Comparison of ENCODE assay signal across 8 cellular contexts in the genomic region with DNA sequence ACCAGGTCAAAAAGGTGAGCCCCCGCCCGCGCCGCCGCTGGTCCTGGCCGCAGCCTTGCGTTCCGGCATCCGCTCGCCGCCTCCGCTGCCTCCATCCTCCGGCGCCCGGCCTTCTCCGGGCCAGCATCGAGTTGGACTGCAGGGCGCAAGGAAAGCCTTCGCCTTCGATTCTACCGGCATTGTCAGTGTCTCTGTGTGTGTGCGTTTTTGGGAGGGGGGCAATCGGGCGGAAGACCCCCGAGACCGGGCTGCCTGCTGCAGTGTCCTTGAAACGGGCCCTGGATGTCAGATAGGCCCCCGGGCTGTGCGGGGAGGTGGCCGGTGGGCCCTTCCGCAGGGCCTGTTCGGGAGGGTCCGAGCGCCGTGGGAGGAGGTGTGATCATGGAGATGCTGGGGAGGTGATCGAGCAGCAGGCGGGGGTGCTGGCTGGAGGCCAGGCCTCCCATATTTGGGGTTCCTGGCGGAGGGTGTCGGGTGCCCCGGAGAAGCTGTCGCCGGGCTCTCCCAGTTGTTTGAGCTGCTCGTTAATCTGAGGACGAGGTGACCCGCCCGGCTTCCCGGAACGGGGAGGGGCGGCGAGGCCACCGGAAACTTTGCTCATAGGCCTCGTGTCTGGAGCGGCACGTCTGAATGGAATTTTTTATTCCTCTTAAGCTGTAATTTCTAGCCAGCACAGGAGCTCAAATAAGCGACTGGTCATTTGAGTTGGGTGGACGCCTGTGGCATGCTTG. TPM values are rescaled to one million over a fixed set of nuclear protein-coding genes. Genes with fewer than 3 reads are reported as not detected.
DNase-seq lines count a peak whose midpoint lies in the region; ATAC-seq and TF ChIP-seq lines count a peak whose summit lies in the region.

No MANE protein-coding gene starts in this region.

- in situ Hi-C loops in Caki2 (cut with HindIII; ENCODE audit: low pct_unique_long_range_greater_than_20kb, low sequenced_read_pairs) = no loop called here
- in situ Hi-C loops in KBM-7 (cut with MboI; ENCODE audit: low pct_unique_long_range_greater_than_20kb, low sequenced_read_pairs) = no loop called here

- no peak for TF ChIP-seq CTCF in activated CD8-positive, alpha-beta T cell treated with anti-CD3 and anti-CD28 coated beads for 36 hours (IDR thresholded peaks at IDR 0.05)

- H3K9me3 Mint-ChIP-seq in activated CD8-positive, alpha-beta T cell treated with anti-CD3 and anti-CD28 coated beads for 36 hours = no peaks in the 10 kb centered on the region

- H3K4me1 Mint-ChIP-seq in activated CD8-positive, alpha-beta T cell treated with anti-CD3 and anti-CD28 coated beads for 36 hours (ENCODE audit: low read depth) = peaks cover 58% of the 10 kb centered on the region

- H3K36me3 Mint-ChIP-seq in activated CD8-positive, alpha-beta T cell treated with anti-CD3 and anti-CD28 coated beads for 36 hours (ENCODE audit: low read depth) = peaks cover 38% of the 10 kb centered on the region

- intact Hi-C loops in activated CD8-positive, alpha-beta T cell treated with anti-CD3 and anti-CD28 coated beads for 36 hours (cut with micrococcal nuclease) = no loop called here

- CTCF ChIA-PET in activated CD8-positive, alpha-beta T cell treated with anti-CD3 and anti-CD28 coated beads for 36 hours (lab: Charles Lee) = interaction anchor here (1.4 to 2.3 kb wide), 8 partner anchors 12 to 331 kb away, joined by 3 to 11 read pairs (median 4); no protein-coding TSS in a partner anchor

- peak overlapping the region; percentile 92 for H3K27ac Mint-ChIP-seq in activated CD8-positive, alpha-beta T cell treated with anti-CD3 and anti-CD28 coated beads for 36 hours

- POLR2A ChIA-PET in activated CD8-positive, alpha-beta T cell treated with anti-CD3 and anti-CD28 coated beads for 36 hours (lab: Charles Lee) = interaction anchor here (1.2 to 2.3 kb wide), 9 partner anchors 9 to 187 kb away, joined by 3 to 11 read pairs (median 4); no protein-coding TSS in a partner anchor

- H3K4me3 Mint-ChIP-seq in activated CD8-positive, alpha-beta T cell treated with anti-CD3 and anti-CD28 coated beads for 36 hours = peak overlapping the region; percentile 87

- DNase-seq in Caki2 (ENCODE audit: low read depth) (peak; percentile 57), KBM-7 (peak; percentile 46), ecto neural progenitor cell (ENCODE audit: low spot score) (peak; percentile 63), mesenteric fat pad (ENCODE audit: low spot score) (peak; percentile 96), NCI-H1048 (lab: John Stamatoyannopoulos, UW) (no peak)
- DNase-seq in activated CD8-positive, alpha-beta T cell treated with anti-CD3 and anti-CD28 coated beads for 36 hours = peak; percentile 85
- DNase-seq in stimulated activated CD8-positive, alpha-beta memory T cell treated with anti-CD3 and anti-CD28 coated beads, Interleukin-2, amount 100 ng/mL, for 48 hours (ENCODE audit: low read depth in 2 of 2) = peak; percentile 65 to 76

- peak; percentile 12 for ATAC-seq in GM21423 (IDR thresholded peaks at IDR 0.05; ENCODE audit: unreplicated experiment)
- ATAC-seq in activated CD8-positive, alpha-beta T cell treated with anti-CD3 and anti-CD28 coated beads for 36 hours = peak; percentile 6

- H3K27me3 Mint-ChIP-seq in activated CD8-positive, alpha-beta T cell treated with anti-CD3 and anti-CD28 coated beads for 36 hours = no peaks in the 10 kb centered on the region

RNA-seq across cellular contexts. Expression of a gene that starts 40.9 kb away (rescaled TPM):
- 102 and 117 TPM in 2 replicates for total RNA-seq in Caki2 (2014; rRNA removed; shearing (Covaris generic); ENCODE audit: low replicate concordance)
- total RNA-seq in activated CD8-positive, alpha-beta T cell treated with anti-CD3 and anti-CD28 coated beads for 36 hours = 100 to 1,000 TPM; 314 to 325 TPM
- 109 TPM for total RNA-seq in mesenteric fat pad
